ENCODE assay signal across 8 cellular contexts in genomic region chr14:49768301-49769121, GRCh38. TPM values are rescaled to one million over a fixed set of nuclear protein-coding genes. Genes with fewer than 3 reads are reported as not detected.
DNase-seq lines count a peak whose midpoint lies in the region; ATAC-seq, FAIRE-seq and TF ChIP-seq lines count a peak whose summit lies in the region.

No MANE protein-coding gene starts in this region.

- peak overlapping the region; percentile 82 for H3K27ac ChIP-seq in C4-2B

- peak; percentile 6 for DNase-seq in GM19240 (ENCODE audit: insufficient read length, low spot score)
- DNase-seq in RPMI7951 (ENCODE audit: low read depth) = peak; percentile 70
- DNase-seq in activated gamma-delta T cell (lab: John Stamatoyannopoulos, UW) = peak; percentile 28
- DNase-seq in frontal cortex (ENCODE audit: low spot score in 2 of 2) = peak; percentile 37 to 53
- peak in 54 of 56 donors; percentile 3 to 73 (median 49) for DNase-seq in nucleus accumbens (lab: John Stamatoyannopoulos, UW)
- DNase-seq in superior temporal gyrus (ENCODE audit: extremely low spot score) = peak; percentile 49

- no peak for FAIRE-seq in frontal cortex (lab: Jason Lieb, UNC)

- ATAC-seq in HG03442 (IDR thresholded peaks at IDR 0.05; ENCODE audit: unreplicated experiment) = peak; percentile 30

- no peak for TF ChIP-seq CTCF in C4-2B (conservative IDR thresholded peaks at IDR 0.05)

RNA-seq across cellular contexts. Expression of gene KLHDC2, which starts 0.6 kb away (rescaled TPM):
- total RNA-seq in RPMI7951 (2014; rRNA removed; shearing (Covaris generic)) = 56.1 and 58.5 TPM in 2 replicates
- 137 TPM for total RNA-seq in frontal cortex

Comparison
In these comparisons a context has a peak if more than half of its experiments do, and no peak if none do; other contexts are left out.
1. Peak in every context shown above with its lines: DNase-seq, ATAC-seq and H3K27ac ChIP-seq.
2. DNase-seq: peak in every context shown above with its lines; median percentile 70 in RPMI7951; 49 in nucleus accumbens; 49 in superior temporal gyrus; 45 in frontal cortex; 28 in activated gamma-delta T cell; 6 in GM19240.